In the genomic region with DNA sequence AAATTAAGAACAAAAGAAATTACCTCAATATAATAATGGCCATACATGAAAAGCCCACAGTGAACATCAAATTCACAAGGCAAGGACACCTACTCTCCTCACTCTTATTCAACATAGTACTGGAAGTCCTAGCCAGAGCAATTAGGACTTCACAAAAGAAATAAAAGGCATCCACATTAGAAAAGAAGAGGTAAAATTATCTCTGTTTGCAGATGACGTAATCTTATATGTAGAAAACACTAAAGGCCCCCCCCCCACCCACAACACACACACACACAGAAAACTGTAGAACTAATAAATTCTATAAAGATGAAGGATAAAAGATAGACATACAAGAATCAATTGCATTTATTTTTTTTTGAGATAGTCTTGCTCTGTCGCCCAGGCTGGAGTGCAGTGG, we compare ENCODE assay signal across 2 cellular contexts.
TF ChIP-seq lines count a peak whose summit lies in the region.

No MANE protein-coding gene starts in this region.

TF ChIP-seq in HepG2, 621 proteins besides CTCF, POLR2A, EP300 and RAD21:
- TF ChIP-seq HNF1A (IDR thresholded peaks at IDR 0.05; ENCODE audit: low read depth), result no peak
- no peak for TF ChIP-seq HNF1A (CRISPR knock-in tag; IDR thresholded peaks at IDR 0.05; ENCODE audit: borderline replicate concordance)
- no peak for TF ChIP-seq NPAS2 (CRISPR knock-in tag; IDR thresholded peaks at IDR 0.05; ENCODE audit: borderline replicate concordance)
- TF ChIP-seq ZNF441 (CRISPR knock-in tag; IDR thresholded peaks at IDR 0.05; ENCODE audit: borderline replicate concordance), result no peak
- TF ChIP-seq, protein P1, sequence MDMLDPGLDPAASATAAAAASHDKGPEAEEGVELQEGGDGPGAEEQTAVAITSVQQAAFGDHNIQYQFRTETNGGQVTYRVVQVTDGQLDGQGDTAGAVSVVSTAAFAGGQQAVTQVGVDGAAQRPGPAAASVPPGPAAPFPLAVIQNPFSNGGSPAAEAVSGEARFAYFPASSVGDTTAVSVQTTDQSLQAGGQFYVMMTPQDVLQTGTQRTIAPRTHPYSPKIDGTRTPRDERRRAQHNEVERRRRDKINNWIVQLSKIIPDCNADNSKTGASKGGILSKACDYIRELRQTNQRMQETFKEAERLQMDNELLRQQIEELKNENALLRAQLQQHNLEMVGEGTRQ (IDR thresholded peaks at IDR 0.05; ENCODE audit: low read depth, low read length), result no peak
- TF ChIP-seq, protein P1 (CRISPR knock-in tag; IDR thresholded peaks at IDR 0.05; ENCODE audit: borderline replicate concordance), result no peak
- TF ChIP-seq DBP (CRISPR knock-in tag; IDR thresholded peaks at IDR 0.05; ENCODE audit: not compliant biosample characterization), result no peak
- TF ChIP-seq ATF7 (IDR thresholded peaks at IDR 0.05), result peak; percentile 92
- TF ChIP-seq ATF7 (CRISPR knock-in tag; IDR thresholded peaks at IDR 0.05), result no peak
- no peak for TF ChIP-seq FOXK2 (IDR thresholded peaks at IDR 0.05)
- no peak for TF ChIP-seq GABPA (IDR thresholded peaks at IDR 0.05; ENCODE audit: low read depth, low read length)
- TF ChIP-seq GABPA (CRISPR knock-in tag; IDR thresholded peaks at IDR 0.05; ENCODE audit: low read depth), result no peak

TF ChIP-seq in K562, 482 proteins besides CTCF, POLR2A, EP300 and RAD21:
- TF ChIP-seq EWSR1 (IDR thresholded peaks at IDR 0.05; ENCODE audit: borderline replicate concordance, low read depth, partially characterized antibody) (no peak), ZNF121 (CRISPR knock-in tag; conservative IDR thresholded peaks at IDR 0.05) (no peak), ATF7 (IDR thresholded peaks at IDR 0.05) (peak; percentile 55), ZNF408 (CRISPR knock-in tag; IDR thresholded peaks at IDR 0.05; ENCODE audit: low read depth) (no peak), HNRNPL (IDR thresholded peaks at IDR 0.05; ENCODE audit: low read depth, low read length) (no peak)
TF ChIP-seq in K562: peak in this region for 1.
